12 cellular contexts compared by ENCODE assay signal in genomic region chr9:135573124-135573523, GRCh38. TPM values are rescaled to one million over a fixed set of nuclear protein-coding genes. Genes with fewer than 3 reads are reported as not detected.
"Had no signal": no experiment of that assay in that cellular context is flagged by ENCODE, and none has a peak within 500 bp of the region (broad histone marks: within the 10 kb centered on the region; RNA-seq: fewer than 3 reads in every experiment).

No MANE protein-coding gene starts in this region.

- H3K4me2 ChIP-seq: GM23338 had no signal

- FAIRE-seq: H1, H54 had no signal

- DNase-seq: GM23248, GOT3, H7, H9, HCEC 1CT, HFFc6 had no signal

- H3K27ac ChIP-seq: GM23248 had no signal

- H3K36me3 ChIP-seq: HAP-1 had no signal

- H2AFZ ChIP-seq: GM23248, GM23338 had no signal

- H3K4me1 ChIP-seq: HAP-1 had no signal

- H3K9ac ChIP-seq: GM23248 had no signal

- H3K4me3 ChIP-seq: GM23248, GM23338, HAP-1 had no signal

- ATAC-seq: GM23338, HCT116 had no signal

RNA-seq across cellular contexts. Expression of gene PAEP, which starts 11.6 kb away (rescaled TPM):
- total RNA-seq: GM23248, GM23338, H1, H7, H9, HFFc6 had no signal
- polyA plus RNA-seq: GM23248, GM23338, H1 had no signal

RNA-seq across cellular contexts. Expression of gene OBP2A, which starts 27.2 kb away (rescaled TPM):
- total RNA-seq: GM23248, GM23338, H1, H4, H7, H9, HFFc6 had no signal
- polyA plus RNA-seq: GM23248, GM23338, H1 had no signal

RNA-seq across cellular contexts. Expression of gene LCN1, which starts 51.9 kb away (rescaled TPM):
- total RNA-seq: GM23248, GM23338, H1, H4, H7, H9 had no signal
- polyA plus RNA-seq: GM23248, H1 had no signal
